2 cellular contexts compared by ENCODE assay signal in genomic region chr6:37878150-37878710, GRCh38.
TF ChIP-seq lines count a peak whose summit lies in the region.

No MANE protein-coding gene starts in this region.

TF ChIP-seq in HCT116, 20 proteins besides CTCF, POLR2A, EP300 and RAD21:
- TF ChIP-seq, protein P1, sequence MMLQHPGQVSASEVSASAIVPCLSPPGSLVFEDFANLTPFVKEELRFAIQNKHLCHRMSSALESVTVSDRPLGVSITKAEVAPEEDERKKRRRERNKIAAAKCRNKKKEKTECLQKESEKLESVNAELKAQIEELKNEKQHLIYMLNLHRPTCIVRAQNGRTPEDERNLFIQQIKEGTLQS (IDR thresholded peaks at IDR 0.05): no peak
- TF ChIP-seq SP1 (IDR thresholded peaks at IDR 0.05; ENCODE audit: low read depth) (no peak), FOSL1 (IDR thresholded peaks at IDR 0.05; ENCODE audit: low read depth) (no peak), SRF (IDR thresholded peaks at IDR 0.05; ENCODE audit: low read depth) (no peak), SIN3A (IDR thresholded peaks at IDR 0.05; ENCODE audit: low read depth) (no peak), POLR2AphosphoS5 (IDR thresholded peaks at IDR 0.05; ENCODE audit: low read depth, low read length) (no peak), EZH2 (IDR thresholded peaks at IDR 0.05) (no peak), ZFX (IDR thresholded peaks at IDR 0.05) (no peak), TCF7L2 (IDR thresholded peaks at IDR 0.05; ENCODE audit: borderline replicate concordance, extremely low read depth, insufficient read depth, insufficient read length) (no peak), ZBTB33 (IDR thresholded peaks at IDR 0.05; ENCODE audit: extremely low read depth, insufficient replicate concordance, low read length) (no peak), EZH2phosphoT487 (IDR thresholded peaks at IDR 0.05; ENCODE audit: borderline replicate concordance) (no peak)
- TF ChIP-seq, protein P2, sequence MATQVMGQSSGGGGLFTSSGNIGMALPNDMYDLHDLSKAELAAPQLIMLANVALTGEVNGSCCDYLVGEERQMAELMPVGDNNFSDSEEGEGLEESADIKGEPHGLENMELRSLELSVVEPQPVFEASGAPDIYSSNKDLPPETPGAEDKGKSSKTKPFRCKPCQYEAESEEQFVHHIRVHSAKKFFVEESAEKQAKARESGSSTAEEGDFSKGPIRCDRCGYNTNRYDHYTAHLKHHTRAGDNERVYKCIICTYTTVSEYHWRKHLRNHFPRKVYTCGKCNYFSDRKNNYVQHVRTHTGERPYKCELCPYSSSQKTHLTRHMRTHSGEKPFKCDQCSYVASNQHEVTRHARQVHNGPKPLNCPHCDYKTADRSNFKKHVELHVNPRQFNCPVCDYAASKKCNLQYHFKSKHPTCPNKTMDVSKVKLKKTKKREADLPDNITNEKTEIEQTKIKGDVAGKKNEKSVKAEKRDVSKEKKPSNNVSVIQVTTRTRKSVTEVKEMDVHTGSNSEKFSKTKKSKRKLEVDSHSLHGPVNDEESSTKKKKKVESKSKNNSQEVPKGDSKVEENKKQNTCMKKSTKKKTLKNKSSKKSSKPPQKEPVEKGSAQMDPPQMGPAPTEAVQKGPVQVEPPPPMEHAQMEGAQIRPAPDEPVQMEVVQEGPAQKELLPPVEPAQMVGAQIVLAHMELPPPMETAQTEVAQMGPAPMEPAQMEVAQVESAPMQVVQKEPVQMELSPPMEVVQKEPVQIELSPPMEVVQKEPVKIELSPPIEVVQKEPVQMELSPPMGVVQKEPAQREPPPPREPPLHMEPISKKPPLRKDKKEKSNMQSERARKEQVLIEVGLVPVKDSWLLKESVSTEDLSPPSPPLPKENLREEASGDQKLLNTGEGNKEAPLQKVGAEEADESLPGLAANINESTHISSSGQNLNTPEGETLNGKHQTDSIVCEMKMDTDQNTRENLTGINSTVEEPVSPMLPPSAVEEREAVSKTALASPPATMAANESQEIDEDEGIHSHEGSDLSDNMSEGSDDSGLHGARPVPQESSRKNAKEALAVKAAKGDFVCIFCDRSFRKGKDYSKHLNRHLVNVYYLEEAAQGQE (IDR thresholded peaks at IDR 0.05; ENCODE audit: low read depth): no peak

TF ChIP-seq in K562, 482 proteins besides CTCF, POLR2A, EP300 and RAD21:
- no peak for TF ChIP-seq FOXK2 (conservative IDR thresholded peaks at IDR 0.05 in 1 of 2, IDR thresholded peaks at IDR 0.05 in 1 of 2; ENCODE audit: low read depth in 2 of 2)
- TF ChIP-seq SIX5 (IDR thresholded peaks at IDR 0.05; ENCODE audit: borderline replicate concordance in 1 of 2, insufficient read depth in 1 of 2, low read depth in 1 of 2, low read length in 2 of 2): no peak
- no peak for TF ChIP-seq TBP (optimal IDR thresholded peaks at IDR 0.05; ENCODE audit: low read depth, low read length)
- no peak for TF ChIP-seq DNMT1 (IDR thresholded peaks at IDR 0.05)
- TF ChIP-seq, protein P3, sequence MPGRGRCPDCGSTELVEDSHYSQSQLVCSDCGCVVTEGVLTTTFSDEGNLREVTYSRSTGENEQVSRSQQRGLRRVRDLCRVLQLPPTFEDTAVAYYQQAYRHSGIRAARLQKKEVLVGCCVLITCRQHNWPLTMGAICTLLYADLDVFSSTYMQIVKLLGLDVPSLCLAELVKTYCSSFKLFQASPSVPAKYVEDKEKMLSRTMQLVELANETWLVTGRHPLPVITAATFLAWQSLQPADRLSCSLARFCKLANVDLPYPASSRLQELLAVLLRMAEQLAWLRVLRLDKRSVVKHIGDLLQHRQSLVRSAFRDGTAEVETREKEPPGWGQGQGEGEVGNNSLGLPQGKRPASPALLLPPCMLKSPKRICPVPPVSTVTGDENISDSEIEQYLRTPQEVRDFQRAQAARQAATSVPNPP (IDR thresholded peaks at IDR 0.05; ENCODE audit: borderline replicate concordance, insufficient read depth, insufficient read length): no peak
- TF ChIP-seq ILF3 (IDR thresholded peaks at IDR 0.05; ENCODE audit: borderline replicate concordance): no peak
- TF ChIP-seq, protein P4, sequence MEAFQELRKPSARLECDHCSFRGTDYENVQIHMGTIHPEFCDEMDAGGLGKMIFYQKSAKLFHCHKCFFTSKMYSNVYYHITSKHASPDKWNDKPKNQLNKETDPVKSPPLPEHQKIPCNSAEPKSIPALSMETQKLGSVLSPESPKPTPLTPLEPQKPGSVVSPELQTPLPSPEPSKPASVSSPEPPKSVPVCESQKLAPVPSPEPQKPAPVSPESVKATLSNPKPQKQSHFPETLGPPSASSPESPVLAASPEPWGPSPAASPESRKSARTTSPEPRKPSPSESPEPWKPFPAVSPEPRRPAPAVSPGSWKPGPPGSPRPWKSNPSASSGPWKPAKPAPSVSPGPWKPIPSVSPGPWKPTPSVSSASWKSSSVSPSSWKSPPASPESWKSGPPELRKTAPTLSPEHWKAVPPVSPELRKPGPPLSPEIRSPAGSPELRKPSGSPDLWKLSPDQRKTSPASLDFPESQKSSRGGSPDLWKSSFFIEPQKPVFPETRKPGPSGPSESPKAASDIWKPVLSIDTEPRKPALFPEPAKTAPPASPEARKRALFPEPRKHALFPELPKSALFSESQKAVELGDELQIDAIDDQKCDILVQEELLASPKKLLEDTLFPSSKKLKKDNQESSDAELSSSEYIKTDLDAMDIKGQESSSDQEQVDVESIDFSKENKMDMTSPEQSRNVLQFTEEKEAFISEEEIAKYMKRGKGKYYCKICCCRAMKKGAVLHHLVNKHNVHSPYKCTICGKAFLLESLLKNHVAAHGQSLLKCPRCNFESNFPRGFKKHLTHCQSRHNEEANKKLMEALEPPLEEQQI (IDR thresholded peaks at IDR 0.05): no peak
- TF ChIP-seq, protein P5, sequence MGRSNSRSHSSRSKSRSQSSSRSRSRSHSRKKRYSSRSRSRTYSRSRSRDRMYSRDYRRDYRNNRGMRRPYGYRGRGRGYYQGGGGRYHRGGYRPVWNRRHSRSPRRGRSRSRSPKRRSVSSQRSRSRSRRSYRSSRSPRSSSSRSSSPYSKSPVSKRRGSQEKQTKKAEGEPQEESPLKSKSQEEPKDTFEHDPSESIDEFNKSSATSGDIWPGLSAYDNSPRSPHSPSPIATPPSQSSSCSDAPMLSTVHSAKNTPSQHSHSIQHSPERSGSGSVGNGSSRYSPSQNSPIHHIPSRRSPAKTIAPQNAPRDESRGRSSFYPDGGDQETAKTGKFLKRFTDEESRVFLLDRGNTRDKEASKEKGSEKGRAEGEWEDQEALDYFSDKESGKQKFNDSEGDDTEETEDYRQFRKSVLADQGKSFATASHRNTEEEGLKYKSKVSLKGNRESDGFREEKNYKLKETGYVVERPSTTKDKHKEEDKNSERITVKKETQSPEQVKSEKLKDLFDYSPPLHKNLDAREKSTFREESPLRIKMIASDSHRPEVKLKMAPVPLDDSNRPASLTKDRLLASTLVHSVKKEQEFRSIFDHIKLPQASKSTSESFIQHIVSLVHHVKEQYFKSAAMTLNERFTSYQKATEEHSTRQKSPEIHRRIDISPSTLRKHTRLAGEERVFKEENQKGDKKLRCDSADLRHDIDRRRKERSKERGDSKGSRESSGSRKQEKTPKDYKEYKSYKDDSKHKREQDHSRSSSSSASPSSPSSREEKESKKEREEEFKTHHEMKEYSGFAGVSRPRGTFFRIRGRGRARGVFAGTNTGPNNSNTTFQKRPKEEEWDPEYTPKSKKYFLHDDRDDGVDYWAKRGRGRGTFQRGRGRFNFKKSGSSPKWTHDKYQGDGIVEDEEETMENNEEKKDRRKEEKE (IDR thresholded peaks at IDR 0.05; ENCODE audit: borderline replicate concordance in 1 of 2, control insufficient read depth in 1 of 2, low read depth in 2 of 2, low read length in 1 of 2): no peak
- TF ChIP-seq MXI1 (IDR thresholded peaks at IDR 0.05; ENCODE audit: low read depth, low read length): no peak
- no peak for TF ChIP-seq BCL6 (CRISPR knock-in tag; IDR thresholded peaks at IDR 0.05)
- no peak for TF ChIP-seq POLR3G (IDR thresholded peaks at IDR 0.05; ENCODE audit: extremely low read depth, insufficient read length, insufficient replicate concordance)
- no peak for TF ChIP-seq E2F6 (IDR thresholded peaks at IDR 0.05; ENCODE audit: borderline replicate concordance in 1 of 2, extremely low read depth in 1 of 2, insufficient read depth in 1 of 2, insufficient read length in 1 of 2, low read depth in 1 of 2, low read length in 1 of 2, poor library complexity in 1 of 2, severe bottlenecking in 1 of 2)
- TF ChIP-seq POU5F1 (IDR thresholded peaks at IDR 0.05; ENCODE audit: borderline replicate concordance, low read depth, low read length, partially characterized antibody): no peak
- TF ChIP-seq PTTG1 (tag; IDR thresholded peaks at IDR 0.05; ENCODE audit: low read depth): no peak
